Comparison of ENCODE assay signal across 25 cellular contexts in the genomic region with DNA sequence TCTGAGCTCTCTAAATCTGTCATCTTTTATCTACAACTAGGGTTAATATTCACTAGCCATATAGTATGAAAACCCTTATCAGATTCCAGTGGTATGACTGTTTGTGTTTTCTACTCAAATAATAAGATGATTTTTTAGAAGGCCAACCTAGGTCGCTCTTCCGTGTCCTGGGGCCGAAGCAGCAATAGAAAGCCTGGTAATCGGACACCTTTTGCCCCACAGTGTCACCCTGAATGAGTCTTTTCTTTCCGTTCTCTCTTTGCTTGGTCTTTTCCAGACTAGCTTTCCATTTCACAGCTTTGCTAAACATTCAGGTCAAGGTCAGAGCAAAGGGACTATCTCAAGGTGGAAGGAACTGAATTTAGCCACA.
DNase-seq lines count a peak whose midpoint lies in the region; ATAC-seq, FAIRE-seq and TF ChIP-seq lines count a peak whose summit lies in the region.
"Had no signal": no experiment of that assay in that cellular context is flagged by ENCODE, and none has a peak within 500 bp of the region (broad histone marks: within the 10 kb centered on the region; RNA-seq: fewer than 3 reads in every experiment).

No MANE protein-coding gene starts in this region.

- no TSS peak for BruUV-seq in HepG2 (replicated peaks; lab: Mats Ljungman, UMichigan)
- BruUV-seq in K562 (replicated peaks; lab: Mats Ljungman, UMichigan): no TSS peak
- no TSS peak for BruUV-seq in A673 (replicated peaks; lab: Mats Ljungman, UMichigan)

- H3K79me1 ChIP-seq in mesendoderm (ENCODE audit: low read length): no peaks in the 10 kb centered on the region

- peak overlapping the region; percentile 42 for H3K18ac ChIP-seq in mesendoderm (ENCODE audit: low read length)

- H3K9me3 ChIP-seq in HepG2 (ENCODE audit: low read length) (no peaks in the 10 kb centered on the region), right lobe of liver (no peaks in the 10 kb centered on the region), K562 (replicated peaks; ENCODE audit: control insufficient read depth, insufficient read depth, low read depth, low read length) (no peaks in the 10 kb centered on the region), A673 (ENCODE audit: low read depth, low read length, poor library complexity, severe bottlenecking) (no peaks in the 10 kb centered on the region)
- H3K9me3 ChIP-seq: lower lobe of right lung, right atrium auricular region had no signal

- in situ Hi-C loops in HepG2 (cut with HindIII; ENCODE audit: extremely low pct_ligation_motif_present, low pct_unique_long_range_greater_than_20kb) (loop anchor here (25.0 kb wide), 1 partner anchor 361 kb away; no protein-coding TSS in a partner anchor), K562 (cut with MboI) (no loop called here)

- H3K9me3 Mint-ChIP-seq in immature natural killer cell: no peaks in the 10 kb centered on the region
- H3K9me3 Mint-ChIP-seq: activated CD4-positive, alpha-beta memory T cell treated with anti-CD3 and anti-CD28 coated beads for 36 hours; activated T-cell treated with anti-CD3 and anti-CD28 coated beads, Interleukin-2, amount 50 U/mL, for 24 hours; IgD-negative memory B cell had no signal

- no peaks in the 10 kb centered on the region for H3K27me3 ChIP-seq in HepG2 (ENCODE audit: control insufficient read depth in 1 of 2, insufficient read depth in 2 of 2, low read length in 2 of 2)
- H3K27me3 ChIP-seq in right lobe of liver: no peaks in the 10 kb centered on the region
- peaks cover 15 to 26% of the 10 kb centered on the region in 2 experiments for H3K27me3 ChIP-seq in K562 (ENCODE audit: control insufficient read depth in 2 of 2, insufficient read depth in 2 of 2, low read length in 2 of 2)
- H3K27me3 ChIP-seq in mesendoderm (ENCODE audit: insufficient read depth, low read length, poor library complexity): no peaks in the 10 kb centered on the region
- no peaks in the 10 kb centered on the region for H3K27me3 ChIP-seq in A673 (replicated peaks; ENCODE audit: insufficient read depth, low read depth, low read length, poor library complexity)
- H3K27me3 ChIP-seq: right atrium auricular region had no signal

- FAIRE-seq in HepG2 (lab: Jason Lieb, UNC): peak; percentile 71
- no peak for FAIRE-seq in K562 (lab: Jason Lieb, UNC)

- no peak overlapping the region for H4K8ac ChIP-seq in mesendoderm (ENCODE audit: low read depth, low read length)

- POLR2A ChIA-PET in HepG2 (lab: Yijun Ruan, JAX): interaction anchor here (0.7 to 2.4 kb wide), 11 partner anchors 11 to 434 kb away, joined by 3 to 17 read pairs (median 3); no protein-coding TSS in a partner anchor
- POLR2A ChIA-PET in K562 (lab: Yijun Ruan, JAX): interaction anchor here (1.0 to 1.7 kb wide), 2 partner anchors 9 to 18 kb away, joined by 4 to 5 read pairs; no protein-coding TSS in a partner anchor
- POLR2A ChIA-PET in A673 (lab: Charles Lee; ENCODE audit: low non-redundant PET): no interaction called here

- no peak for TF ChIP-seq RAD21 in HepG2 (CRISPR knock-in tag; IDR thresholded peaks at IDR 0.05)
- TF ChIP-seq RAD21 in K562 (CRISPR knock-in tag; conservative IDR thresholded peaks at IDR 0.05 in 1 of 2, IDR thresholded peaks at IDR 0.05 in 1 of 2): no peak

- H3K9ac ChIP-seq in HepG2 (ENCODE audit: insufficient read depth, low read depth, low read length): peak overlapping the region; percentile 37
- H3K9ac ChIP-seq in K562 (ENCODE audit: insufficient read depth in 1 of 2, low read depth in 2 of 2, low read length in 2 of 2): no peak overlapping the region
- H3K9ac ChIP-seq in mesendoderm (ENCODE audit: low read length): no peak overlapping the region
- H3K9ac ChIP-seq: GM23248 had no signal

- WGBS in HepG2 (ENCODE audit: low lambda C conversion rate): 3% methylated on average over 5 of the region's 5 CpGs
- WGBS in right lobe of liver (ENCODE audit: insufficient coverage, low coverage, low lambda C conversion rate, missing lambda C conversion rate): 82% methylated on average over 5 of the region's 5 CpGs
- 4% methylated on average over 5 of the region's 5 CpGs for WGBS in K562 (ENCODE audit: insufficient coverage, low coverage, missing lambda C conversion rate)
- WGBS in mesendoderm (ENCODE audit: extremely low coverage, insufficient coverage, low lambda C conversion rate): no CpG with 5 or more reads among the region's 5 CpGs

- no peak overlapping the region for H3K27ac Mint-ChIP-seq in immature natural killer cell
- H3K27ac Mint-ChIP-seq: activated CD4-positive, alpha-beta memory T cell treated with anti-CD3 and anti-CD28 coated beads for 36 hours; activated T-cell treated with anti-CD3 and anti-CD28 coated beads, Interleukin-2, amount 50 U/mL, for 24 hours had no signal

- H3K4me1 ChIP-seq in HepG2 (ENCODE audit: insufficient read depth, low read length) (peaks cover 63% of the 10 kb centered on the region), right lobe of liver (peaks cover 0 to 12% (median 0%) of the 10 kb centered on the region in 4 donors), K562 (replicated peaks in 1 of 2; ENCODE audit: control insufficient read depth in 2 of 2, insufficient read depth in 2 of 2, low read length in 2 of 2) (peaks cover 0 to 10% of the 10 kb centered on the region in 2 experiments; a peak in 2 of 5 replicates), mesendoderm (ENCODE audit: control insufficient read depth, low read depth, low read length) (peaks cover 6% of the 10 kb centered on the region), A673 (ENCODE audit: insufficient read depth, low read length, poor library complexity, severe bottlenecking) (peaks cover 3% of the 10 kb centered on the region)

- no peak overlapping the region for H3K4ac ChIP-seq in mesendoderm (ENCODE audit: low read depth, low read length)

- H4K20me1 ChIP-seq in HepG2 (ENCODE audit: insufficient read depth, low read length) (no peaks in the 10 kb centered on the region), K562 (replicated peaks; ENCODE audit: control insufficient read depth, insufficient read depth, low read length) (no peaks in the 10 kb centered on the region)

- no peak overlapping the region for H3K56ac ChIP-seq in mesendoderm (ENCODE audit: low read length)

- no peak for TF ChIP-seq POLR2A in HepG2 (IDR thresholded peaks at IDR 0.05; ENCODE audit: insufficient read depth in 1 of 2, low read depth in 2 of 2, low read length in 2 of 2)
- no peak for TF ChIP-seq POLR2A in right lobe of liver (IDR thresholded peaks at IDR 0.05)
- no peak for TF ChIP-seq POLR2A in K562 (conservative IDR thresholded peaks at IDR 0.05)

- intact Hi-C loops in HepG2 (cut with micrococcal nuclease; ENCODE audit: unreplicated experiment): loop anchor here (2.0 kb wide), 1 partner anchor 206 kb away; no protein-coding TSS in a partner anchor
- intact Hi-C loops in right lobe of liver (cut with DNase I): no loop called here
- intact Hi-C loops in K562 (cut with micrococcal nuclease): no loop called here
- intact Hi-C loops in A673 (cut with micrococcal nuclease; ENCODE audit: unreplicated experiment): no loop called here

- peaks cover 0 to 10% (median 9%) of the 10 kb centered on the region in 3 donors for H3K27me3 Mint-ChIP-seq in immature natural killer cell (ENCODE audit: low read depth in 3 of 3)
- H3K27me3 Mint-ChIP-seq: activated CD4-positive, alpha-beta memory T cell treated with anti-CD3 and anti-CD28 coated beads for 36 hours; activated T-cell treated with anti-CD3 and anti-CD28 coated beads, Interleukin-2, amount 50 U/mL, for 24 hours; IgD-negative memory B cell had no signal

- H4K5ac ChIP-seq in mesendoderm (ENCODE audit: low read length): no peak overlapping the region

- H3K4me3 ChIP-seq in HepG2 (replicated peaks in 1 of 3; ENCODE audit: insufficient read depth in 1 of 3, low read depth in 2 of 3, low read length in 3 of 3) (peak overlapping the region in 2 of 3 experiments; percentile 9 to 15; a peak in 1 of 6 replicates), right lobe of liver (no peak overlapping the region), K562 (no peak overlapping the region), mesendoderm (ENCODE audit: low read length) (no peak overlapping the region), A673 (ENCODE audit: low read depth, low read length, poor library complexity, severe bottlenecking) (no peak overlapping the region)
- H3K4me3 ChIP-seq: GM23248, lower lobe of right lung, right atrium auricular region, SK-N-MC had no signal

- no peak overlapping the region for H2AK5ac ChIP-seq in mesendoderm (ENCODE audit: low read length)

- no peaks in the 10 kb centered on the region for H3K9me1 ChIP-seq in K562 (ENCODE audit: control insufficient read depth, insufficient read depth, low read length)

- no peak overlapping the region for H2BK5ac ChIP-seq in mesendoderm (ENCODE audit: low read length)

- H3K36me3 ChIP-seq in HepG2 (replicated peaks in 1 of 2; ENCODE audit: control insufficient read depth in 1 of 2, insufficient read depth in 2 of 2, low read length in 2 of 2) (no peaks in the 10 kb centered on the region), right lobe of liver (no peaks in the 10 kb centered on the region), K562 (ENCODE audit: control insufficient read depth, insufficient read depth, low read length) (no peaks in the 10 kb centered on the region), mesendoderm (ENCODE audit: control insufficient read depth, insufficient read depth, low read length) (no peaks in the 10 kb centered on the region), A673 (ENCODE audit: insufficient read depth, low read length, poor library complexity, severe bottlenecking) (no peaks in the 10 kb centered on the region)
- H3K36me3 ChIP-seq: lower lobe of right lung, right atrium auricular region had no signal

- H3K4me2 ChIP-seq in HepG2 (ENCODE audit: low read depth, low read length): peak overlapping the region; percentile 65
- no peak overlapping the region for H3K4me2 ChIP-seq in K562 (ENCODE audit: insufficient read depth, low read length)
- H3K4me2 ChIP-seq in mesendoderm (ENCODE audit: low read length): no peak overlapping the region

- peaks cover 14 to 16% of the 10 kb centered on the region in 2 donors for H3K4me1 Mint-ChIP-seq in immature natural killer cell

- no peak overlapping the region for H3K4me3 Mint-ChIP-seq in immature natural killer cell
- H3K4me3 Mint-ChIP-seq: activated CD4-positive, alpha-beta memory T cell treated with anti-CD3 and anti-CD28 coated beads for 36 hours; activated T-cell treated with anti-CD3 and anti-CD28 coated beads, Interleukin-2, amount 50 U/mL, for 24 hours; CD14-positive monocyte had no signal

- H2AFZ ChIP-seq in HepG2 (ENCODE audit: low read length) (no peak overlapping the region), K562 (ENCODE audit: low read depth, low read length) (no peak overlapping the region)
- H2AFZ ChIP-seq: GM23248 had no signal

- no peak for TF ChIP-seq CTCF in HepG2 (CRISPR knock-in tag; IDR thresholded peaks at IDR 0.05)
- TF ChIP-seq CTCF in right lobe of liver (IDR thresholded peaks at IDR 0.05): no peak
- no peak for TF ChIP-seq CTCF in K562 (IDR thresholded peaks at IDR 0.05 in 2 of 3, conservative IDR thresholded peaks at IDR 0.05 in 1 of 3; ENCODE audit: insufficient read depth in 2 of 3, low read depth in 1 of 3, low read length in 3 of 3)
- no peak for TF ChIP-seq CTCF in A673 (conservative IDR thresholded peaks at IDR 0.05; ENCODE audit: low read depth, low read length)

- peak; percentile 43 for ATAC-seq in HepG2
- no peak for ATAC-seq in right lobe of liver
- no peak for ATAC-seq in K562
- no peak for ATAC-seq in GM21786 (IDR thresholded peaks at IDR 0.05; ENCODE audit: unreplicated experiment)
- ATAC-seq: lower lobe of right lung, Panc1 had no signal

- no peak overlapping the region for H3K23ac ChIP-seq in mesendoderm (ENCODE audit: low read length)

- no peaks in the 10 kb centered on the region for H3K36me3 Mint-ChIP-seq in immature natural killer cell
- H3K36me3 Mint-ChIP-seq: activated CD4-positive, alpha-beta memory T cell treated with anti-CD3 and anti-CD28 coated beads for 36 hours had no signal

- H2BK15ac ChIP-seq in mesendoderm (replicated peaks; ENCODE audit: low read depth): no peak overlapping the region

- peaks cover 2% of the 10 kb centered on the region for H3K79me2 ChIP-seq in HepG2 (ENCODE audit: insufficient read depth, low read length)
- no peaks in the 10 kb centered on the region for H3K79me2 ChIP-seq in K562 (ENCODE audit: control insufficient read depth, insufficient read depth, low read length)
- H3K79me2 ChIP-seq in mesendoderm (ENCODE audit: control insufficient read depth, insufficient read depth, low read length): no peaks in the 10 kb centered on the region

- DNase-seq in HepG2 (ENCODE audit: low spot score) (peak; percentile 84), right lobe of liver (no peak), K562 (ENCODE audit: extremely low read depth in 1 of 4, low spot score in 3 of 4) (no peak), mesendoderm (no peak), A673 (ENCODE audit: low spot score) (no peak), immature natural killer cell (no peak), NCI-H82 treated with DMSO at 0.1 percent for 48 hours (lab: John Stamatoyannopoulos, UW; ENCODE audit: unreplicated experiment) (no peak)
- DNase-seq: ACHN; activated CD4-positive, alpha-beta memory T cell treated with anti-CD3 and anti-CD28 coated beads for 36 hours; activated CD4-positive, CD25-positive, alpha-beta regulatory T cell; activated naive CD4-positive, alpha-beta T cell treated with Interleukin-2 at 50 U/mL for 16 hours; activated T-cell treated with anti-CD3 and anti-CD28 coated beads, Interleukin-2, amount 50 U/mL, for 24 hours; cortex of kidney; GM23248; head of caudate nucleus; lower lobe of right lung; NCI-H345; occipital lobe had no signal

- TF ChIP-seq EP300 in HepG2 (IDR thresholded peaks at IDR 0.05; ENCODE audit: low read depth in 2 of 2, low read length in 2 of 2): peak in 1 of 2 experiments; percentile 65; a peak in 3 of 4 replicates
- no peak; the same call in 1 of the 2 replicates for TF ChIP-seq EP300 in HepG2 (CRISPR knock-in tag; IDR thresholded peaks at IDR 0.05; ENCODE audit: borderline replicate concordance)
- TF ChIP-seq EP300 in K562 (IDR thresholded peaks at IDR 0.05; ENCODE audit: low read length): no peak

- CTCF ChIA-PET in HepG2 (lab: Yijun Ruan, JAX; ENCODE audit: low intra/inter-chr PET ratio, low total read pairs) (no interaction called here), K562 (lab: Yijun Ruan, JAX; ENCODE audit: low intra/inter-chr PET ratio) (no interaction called here), A673 (lab: Charles Lee) (no interaction called here)

- H3K27ac ChIP-seq in HepG2 (ENCODE audit: extremely low read length, insufficient read depth, low read length): peak overlapping the region; percentile 54
- no peak overlapping the region for H3K27ac ChIP-seq in right lobe of liver
- no peak overlapping the region for H3K27ac ChIP-seq in K562 (ENCODE audit: extremely low read depth, low read depth, low read length)
- no peak overlapping the region for H3K27ac ChIP-seq in mesendoderm (ENCODE audit: low read depth, low read length)
- H3K27ac ChIP-seq in A673 (ENCODE audit: low read depth, low read length, poor library complexity, severe bottlenecking): no peak overlapping the region
- H3K27ac ChIP-seq: GM23248, HL-60, lower lobe of right lung, right atrium auricular region, SK-N-MC had no signal

- H2BK120ac ChIP-seq in mesendoderm (ENCODE audit: low read depth, low read length): no peak overlapping the region

Comparison
In these comparisons a context has a peak if more than half of its experiments do, and no peak if none do; other contexts are left out.
1. H3K4me3 ChIP-seq: peak in HepG2 (2 of 3); none in right lobe of liver (0 of 3), K562 (single experiment), mesendoderm (single experiment) and A673 (single experiment).